ENCODE assay signal across 18 cellular contexts in the genomic region with DNA sequence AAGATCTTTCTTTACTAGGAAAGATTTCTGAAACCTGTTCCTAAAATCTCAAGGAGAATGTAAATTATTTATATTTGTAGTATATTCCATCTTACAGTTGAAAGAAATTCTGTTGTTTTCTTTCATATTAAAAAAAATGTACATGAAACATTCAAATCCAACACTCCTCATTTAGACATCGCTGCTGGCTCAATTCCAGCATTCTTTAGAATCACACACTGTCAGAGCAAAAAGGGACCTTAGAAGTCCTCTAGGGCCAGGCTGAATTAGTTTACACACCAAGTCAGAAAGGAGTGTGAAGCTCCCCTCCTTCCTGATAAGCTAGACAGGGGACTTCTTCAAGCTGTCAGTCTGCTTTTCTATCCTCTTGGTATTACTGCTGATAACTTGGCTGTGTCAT.
DNase-seq lines count a peak whose midpoint lies in the region; ATAC-seq, FAIRE-seq and TF ChIP-seq lines count a peak whose summit lies in the region.
"Had no signal": no experiment of that assay in that cellular context is flagged by ENCODE, and none has a peak within 500 bp of the region (broad histone marks: within the 10 kb centered on the region; RNA-seq: fewer than 3 reads in every experiment).

No MANE protein-coding gene starts in this region.

- FAIRE-seq in HTR-8/SVneo (lab: Jason Lieb, UNC): no peak
- FAIRE-seq: A204.1 had no signal

- H3K4me3 ChIP-seq in cardiac muscle cell (no peak overlapping the region), right atrium auricular region (no peak overlapping the region), WERI-Rb-1 (ENCODE audit: low read depth, low read length) (no peak overlapping the region)
- H3K4me3 ChIP-seq: HAP-1, SK-N-MC had no signal

- H3K27ac ChIP-seq in cardiac muscle cell (peak overlapping the region; percentile 83), right atrium auricular region (peak overlapping the region in 1 of 2 donors; percentile 71), WERI-Rb-1 (no peak overlapping the region)
- H3K27ac ChIP-seq: HL-60, SK-N-MC had no signal

- H3K9me3 ChIP-seq in cardiac muscle cell (ENCODE audit: low read depth): no peaks in the 10 kb centered on the region
- no peaks in the 10 kb centered on the region for H3K9me3 ChIP-seq in right atrium auricular region
- no peaks in the 10 kb centered on the region for H3K9me3 ChIP-seq in WERI-Rb-1 (ENCODE audit: severe bottlenecking)
- H3K9me3 ChIP-seq: HAP-1 had no signal

- ATAC-seq in GM21447 (IDR thresholded peaks at IDR 0.05; ENCODE audit: unreplicated experiment): no peak
- ATAC-seq in GM21515 (IDR thresholded peaks at IDR 0.05; ENCODE audit: unreplicated experiment): no peak

- H3K4me1 ChIP-seq in cardiac muscle cell (ENCODE audit: low read depth) (peaks cover 36% of the 10 kb centered on the region), right atrium auricular region (peaks cover 0 to 40% of the 10 kb centered on the region in 2 donors)
- H3K4me1 ChIP-seq: HAP-1 had no signal

- TF ChIP-seq CTCF in cardiac muscle cell (IDR thresholded peaks at IDR 0.05; ENCODE audit: low read depth, low read length) (no peak), right atrium auricular region (IDR thresholded peaks at IDR 0.05) (no peak), WERI-Rb-1 (IDR thresholded peaks at IDR 0.05; ENCODE audit: low read depth, low read length) (no peak)

- H3K27me3 ChIP-seq in cardiac muscle cell (no peaks in the 10 kb centered on the region), right atrium auricular region (no peaks in the 10 kb centered on the region), WERI-Rb-1 (ENCODE audit: insufficient read depth, low read depth, severe bottlenecking) (no peaks in the 10 kb centered on the region)

- DNase-seq in cardiac muscle cell (ENCODE audit: low read depth in 1 of 2, low spot score in 1 of 2): peak; percentile 54 to 60
- DNase-seq in right atrium auricular region (ENCODE audit: low spot score): no peak
- DNase-seq in WERI-Rb-1: peak; percentile 48
- peak; percentile 28 for DNase-seq in globus pallidus (ENCODE audit: low spot score)
- DNase-seq in stimulated activated CD4-positive, alpha-beta T cell treated with anti-CD3 and anti-CD28 coated beads, Interleukin-1b, Interleukin-23, amount 100 ng/mL, for 48 hours: no peak
- DNase-seq in HTR-8/SVneo (ENCODE audit: insufficient read length, low spot score): no peak
- DNase-seq: CD4-positive, alpha-beta T cell; DMS79 treated with DMSO at 0.1 percent for 48 hours; Kasumi-1; NCI-H1092 treated with DMSO at 0.1 percent for 48 hours; NCI-H2081; SHP77 had no signal

- H3K36me3 ChIP-seq in cardiac muscle cell: no peaks in the 10 kb centered on the region
- H3K36me3 ChIP-seq in right atrium auricular region: no peaks in the 10 kb centered on the region
- no peaks in the 10 kb centered on the region for H3K36me3 ChIP-seq in WERI-Rb-1
- H3K36me3 ChIP-seq: HAP-1 had no signal

Comparison
In these comparisons a context has a peak if more than half of its experiments do, and no peak if none do; other contexts are left out.
1. DNase-seq: peak in cardiac muscle cell (2 of 2), WERI-Rb-1 (single experiment) and globus pallidus (single experiment); none in right atrium auricular region (single experiment), stimulated activated CD4-positive, alpha-beta T cell treated with anti-CD3 and anti-CD28 coated beads, Interleukin-1b, Interleukin-23, amount 100 ng/mL, for 48 hours (single experiment) and HTR-8/SVneo (single experiment).